ENCODE assay signal across 8 cellular contexts in the genomic region with DNA sequence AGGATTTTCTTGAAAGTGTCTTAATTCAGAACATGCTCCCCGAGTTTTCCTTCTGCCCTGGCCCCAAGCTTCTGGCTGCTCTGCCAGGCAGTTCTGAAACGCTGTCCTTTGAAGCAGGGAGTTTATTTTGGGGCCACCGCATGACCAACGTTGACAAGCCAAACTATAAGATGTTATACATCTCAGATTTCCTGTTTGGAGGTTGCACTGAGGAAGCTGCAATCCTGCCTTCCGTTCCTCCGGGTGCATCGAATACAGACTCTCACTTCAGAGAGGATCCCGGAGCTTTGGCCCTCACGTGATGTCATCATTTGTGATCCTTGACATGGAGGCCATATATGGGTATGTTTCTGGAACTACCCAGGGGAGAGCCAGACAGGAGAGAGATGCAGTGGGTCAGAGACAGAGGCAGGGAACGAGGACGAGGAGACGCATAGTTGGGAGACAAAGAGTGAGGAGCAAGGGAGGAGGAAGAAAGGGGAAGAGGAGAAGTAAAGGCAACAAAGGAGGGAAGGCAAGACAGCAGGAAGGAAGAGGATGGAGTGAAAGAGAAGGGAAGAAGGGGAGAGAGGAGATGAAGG. TPM values are rescaled to one million over a fixed set of nuclear protein-coding genes. Genes with fewer than 3 reads are reported as not detected.
DNase-seq lines count a peak whose midpoint lies in the region; ATAC-seq and TF ChIP-seq lines count a peak whose summit lies in the region.

ASB2 (minus strand) TSS at position 94 of the 581 bp plus-strand sequence. CDS start 12,031 bp downstream, outside the sequence.

- no peaks in the 10 kb centered on the region for H3K36me3 Mint-ChIP-seq in activated B cell treated with CpG ODN at 0.5 μM for 24 hours (ENCODE audit: low read depth)

- H3K4me1 ChIP-seq in mesenchymal stem cell (ENCODE audit: control insufficient read depth, insufficient read depth, low read depth, low read length) = peaks cover 13% of the 10 kb centered on the region

- H2BK12ac ChIP-seq in mesenchymal stem cell (ENCODE audit: low read length in 2 of 2) = no peak within 1 kb of the TSS

- H3K9me3 ChIP-seq in mesenchymal stem cell (ENCODE audit: control insufficient read depth, low read length) = no peaks in the 10 kb centered on the region

- no peak within 1 kb of the TSS for H3K27ac ChIP-seq in mesenchymal stem cell (ENCODE audit: low read length, poor library complexity, severe bottlenecking)

- H3K36me3 ChIP-seq in mesenchymal stem cell (ENCODE audit: control insufficient read depth in 1 of 2, insufficient read depth in 2 of 2, low read depth in 1 of 2, low read length in 2 of 2) = peaks cover 0 to 2% of the 10 kb centered on the region in 2 experiments

- H3K4me2 ChIP-seq in mesenchymal stem cell (ENCODE audit: low read length, poor library complexity, severe bottlenecking) = no peak within 1 kb of the TSS

- no peak within 1 kb of the TSS for H3K4ac ChIP-seq in mesenchymal stem cell (ENCODE audit: low read depth in 1 of 2, low read length in 2 of 2)

- H2BK120ac ChIP-seq in mesenchymal stem cell (ENCODE audit: low read depth, low read length) = no peak within 1 kb of the TSS

- peaks cover 47% of the 10 kb centered on the region for H3K4me1 Mint-ChIP-seq in activated B cell treated with CpG ODN at 0.5 μM for 24 hours

- no peak within 1 kb of the TSS for H2AFZ ChIP-seq in mesenchymal stem cell (ENCODE audit: low read depth, low read length)

- no peak within 1 kb of the TSS for H4K91ac ChIP-seq in mesenchymal stem cell (ENCODE audit: low read length)

- peak within 1 kb of the TSS; percentile 52 for H3K4me3 Mint-ChIP-seq in activated B cell treated with CpG ODN at 0.5 μM for 24 hours

- H3K9me3 Mint-ChIP-seq in activated B cell treated with CpG ODN at 0.5 μM for 24 hours = no peaks in the 10 kb centered on the region

- H3K79me1 ChIP-seq in mesenchymal stem cell (replicated peaks; ENCODE audit: low read length, poor library complexity, severe bottlenecking) = no peaks in the 10 kb centered on the region

- no peak within 1 kb of the TSS for H3K14ac ChIP-seq in mesenchymal stem cell (ENCODE audit: low read length in 2 of 2)

- H2BK5ac ChIP-seq in mesenchymal stem cell (ENCODE audit: low read depth, low read length, poor library complexity, severe bottlenecking) = no peak within 1 kb of the TSS

- H3K27ac Mint-ChIP-seq in activated B cell treated with CpG ODN at 0.5 μM for 24 hours = no peak within 1 kb of the TSS

- 66% methylated on average over 12 of the region's 12 CpGs for WGBS in mesenchymal stem cell

- H2BK15ac ChIP-seq in mesenchymal stem cell (ENCODE audit: low read depth, poor library complexity, severe bottlenecking) = no peak within 1 kb of the TSS

- CTCF ChIA-PET in activated B cell treated with CpG ODN at 0.5 μM for 24 hours (lab: Charles Lee) = interaction anchor here (13.3 kb wide), 1 partner anchor 38 kb away, joined by 498 read pairs; no protein-coding TSS in a partner anchor

- intact Hi-C loops in activated B cell treated with CpG ODN at 0.5 μM for 24 hours (cut with micrococcal nuclease) = loop anchor here (10.0 kb wide), 1 partner anchor 772 kb away; the partner anchor contains the start of genes GON7 and UBR7

- peaks cover 26% of the 10 kb centered on the region for H3K27me3 Mint-ChIP-seq in activated B cell treated with CpG ODN at 0.5 μM for 24 hours

- H2AK5ac ChIP-seq in mesenchymal stem cell (ENCODE audit: low read length, severe bottlenecking) = no peak within 1 kb of the TSS

- no peak within 1 kb of the TSS for H3K18ac ChIP-seq in mesenchymal stem cell (ENCODE audit: low read depth in 1 of 2, low read length in 2 of 2)

- DNase-seq in activated B cell treated with CpG ODN at 0.5 μM for 24 hours (no peak), mesenchymal stem cell (no peak), NCI-H2196 (lab: John Stamatoyannopoulos, UW; ENCODE audit: unreplicated experiment) (no peak), NCI-H2081 (lab: John Stamatoyannopoulos, UW) (no peak), NCI-H1048 (lab: John Stamatoyannopoulos, UW) (no peak)

- ATAC-seq in GM18907 (IDR thresholded peaks at IDR 0.05; ENCODE audit: unreplicated experiment) (peak; percentile 6), HG02759 (IDR thresholded peaks at IDR 0.05; ENCODE audit: unreplicated experiment) (peak; percentile 13), activated B cell treated with CpG ODN at 0.5 μM for 24 hours (ENCODE audit: low read depth) (no peak), GM18858 (IDR thresholded peaks at IDR 0.05; ENCODE audit: unreplicated experiment) (no peak)

- H3K4me3 ChIP-seq in mesenchymal stem cell (ENCODE audit: insufficient read depth in 1 of 2, low read depth in 1 of 2, low read length in 2 of 2) = peak within 1 kb of the TSS in 1 of 2 experiments; percentile 45

- TF ChIP-seq CTCF in activated B cell treated with CpG ODN at 0.5 μM for 24 hours (IDR thresholded peaks at IDR 0.05) = no peak

- H3K27me3 ChIP-seq in mesenchymal stem cell (ENCODE audit: control insufficient read depth in 1 of 2, insufficient read depth in 1 of 2, low read length in 2 of 2) = peaks cover 0 to 8% of the 10 kb centered on the region in 2 experiments

- no peak within 1 kb of the TSS for H4K8ac ChIP-seq in mesenchymal stem cell (ENCODE audit: low read length)

- POLR2A ChIA-PET in activated B cell treated with CpG ODN at 0.5 μM for 24 hours (lab: Charles Lee) = interaction anchor here (1.8 kb wide), 1 partner anchor 9 kb away, joined by 4 read pairs; no protein-coding TSS in a partner anchor

- H3K9ac ChIP-seq in mesenchymal stem cell (ENCODE audit: low read length) = peak within 1 kb of the TSS; percentile 40

- no peak within 1 kb of the TSS for H3K23ac ChIP-seq in mesenchymal stem cell (ENCODE audit: low read length in 2 of 2)

RNA-seq across cellular contexts. Expression of gene ASB2, which starts in this region (rescaled TPM):
- 2.7 and 3.1 TPM in 2 replicates for total RNA-seq in activated B cell treated with CpG ODN at 0.5 μM for 24 hours
- polyA plus RNA-seq in mesenchymal stem cell (2013, experiment 1 of 2) = not detected
- polyA plus RNA-seq in mesenchymal stem cell (2013, experiment 2 of 2) = not detected

Comparison
In these comparisons a context has a peak if more than half of its experiments do, and no peak if none do; other contexts are left out.
1. ATAC-seq: peak in GM18907 (single experiment) and HG02759 (single experiment); none in activated B cell treated with CpG ODN at 0.5 μM for 24 hours (single experiment) and GM18858 (single experiment).